ENCODE assay signal across 17 cellular contexts in genomic region chr14:90628825-90629224, GRCh38.
DNase-seq lines count a peak whose midpoint lies in the region; ATAC-seq and TF ChIP-seq lines count a peak whose summit lies in the region.
"Had no signal": no experiment of that assay in that cellular context is flagged by ENCODE, and none has a peak within 500 bp of the region (broad histone marks: within the 10 kb centered on the region; RNA-seq: fewer than 3 reads in every experiment).

No MANE protein-coding gene starts in this region.

- no peaks in the 10 kb centered on the region for H3K27me3 ChIP-seq in KMS-11 (ENCODE audit: insufficient read depth, low read depth)
- no peaks in the 10 kb centered on the region for H3K27me3 ChIP-seq in right atrium auricular region
- H3K27me3 ChIP-seq in gastrocnemius medialis = no peaks in the 10 kb centered on the region
- H3K27me3 ChIP-seq in vagina = no peaks in the 10 kb centered on the region
- H3K27me3 ChIP-seq in A673 (replicated peaks; ENCODE audit: insufficient read depth, low read depth, low read length, poor library complexity) = no peaks in the 10 kb centered on the region

- DNase-seq in cerebellar cortex (ENCODE audit: low spot score) (peak; percentile 83), right atrium auricular region (ENCODE audit: low spot score) (no peak), gastrocnemius medialis (peak in 1 of 2 donors; percentile 66), vagina (ENCODE audit: extremely low spot score in 2 of 2) (no peak), A673 (ENCODE audit: low spot score) (no peak)
- DNase-seq in activated CD4-positive, alpha-beta T cell treated with anti-CD3 and anti-CD28 coated beads for 4 hours = no peak
- DNase-seq in stimulated activated effector memory CD8-positive, alpha-beta T cell treated with anti-CD3 and anti-CD28 coated beads, Interleukin-12 subunit alpha, Interleukin-12 subunit beta, amount 100 ng/mL, for 72 hours (ENCODE audit: low spot score in 2 of 2) = no peak
- DNase-seq: activated CD4-positive, alpha-beta T cell treated with anti-CD3 and anti-CD28 coated beads, Interleukin-2, amount 10 ng/mL, durations not matched to agents 24 days and 14 days; CD8-positive, alpha-beta memory T cell; central memory CD4-positive, alpha-beta T cell; DND-41; effector memory CD8-positive, alpha-beta T cell; RPMI8226 had no signal

- no TSS peak for BruUV-seq in A673 (replicated peaks; lab: Mats Ljungman, UMichigan)

- H3K4me1 Mint-ChIP-seq in stimulated activated effector memory CD8-positive, alpha-beta T cell treated with anti-CD3 and anti-CD28 coated beads, Interleukin-12 subunit alpha, Interleukin-12 subunit beta, amount 100 ng/mL, for 72 hours = no peaks in the 10 kb centered on the region
- H3K4me1 Mint-ChIP-seq: CD8-positive, alpha-beta memory T cell had no signal

- TF ChIP-seq POLR2A in gastrocnemius medialis (IDR thresholded peaks at IDR 0.05) = no peak
- TF ChIP-seq POLR2A in vagina (IDR thresholded peaks at IDR 0.05) = no peak

- POLR2A ChIA-PET in A673 (lab: Charles Lee; ENCODE audit: low non-redundant PET) = no interaction called here

- ATAC-seq in gastrocnemius medialis = no peak
- no peak for ATAC-seq in stimulated activated effector memory CD8-positive, alpha-beta T cell treated with anti-CD3 and anti-CD28 coated beads, Interleukin-12 subunit alpha, Interleukin-12 subunit beta, amount 100 ng/mL, for 72 hours
- ATAC-seq: effector memory CD8-positive, alpha-beta T cell; K562; natural killer cell treated with Interleukin-12 subunit alpha and Interleukin-12 subunit beta and Interleukin-15 and Interleukin-18, amount 100 ng/mL, for 72 hours had no signal

- H2AFZ ChIP-seq in KMS-11 (ENCODE audit: low read depth) = no peak overlapping the region

- no peaks in the 10 kb centered on the region for H3K9me3 Mint-ChIP-seq in stimulated activated effector memory CD8-positive, alpha-beta T cell treated with anti-CD3 and anti-CD28 coated beads, Interleukin-12 subunit alpha, Interleukin-12 subunit beta, amount 100 ng/mL, for 72 hours
- H3K9me3 Mint-ChIP-seq: activated CD4-positive, alpha-beta T cell treated with anti-CD3 and anti-CD28 coated beads, Interleukin-2, amount 10 ng/mL, durations not matched to agents 24 days and 14 days; CD8-positive, alpha-beta memory T cell; effector memory CD8-positive, alpha-beta T cell; memory B cell; natural killer cell treated with Interleukin-12 subunit alpha and Interleukin-12 subunit beta and Interleukin-15 and Interleukin-18, amount 100 ng/mL, for 72 hours had no signal

- H3K4me3 ChIP-seq in KMS-11 (IDR thresholded peaks at IDR 0.05; ENCODE audit: insufficient read depth, low read depth, low read length) = no peak overlapping the region
- H3K4me3 ChIP-seq in right atrium auricular region = no peak overlapping the region
- H3K4me3 ChIP-seq in gastrocnemius medialis = no peak overlapping the region
- H3K4me3 ChIP-seq in vagina = no peak overlapping the region
- no peak overlapping the region for H3K4me3 ChIP-seq in A673 (ENCODE audit: low read depth, low read length, poor library complexity, severe bottlenecking)
- H3K4me3 ChIP-seq: K562 had no signal

- H3K4me2 ChIP-seq in KMS-11 = peak overlapping the region; percentile 42; the same call in 1 of the 2 replicates

- TF ChIP-seq CTCF in KMS-11 (conservative IDR thresholded peaks at IDR 0.05; ENCODE audit: low read depth, low read length) = no peak
- TF ChIP-seq CTCF in right atrium auricular region (IDR thresholded peaks at IDR 0.05) = no peak
- TF ChIP-seq CTCF in gastrocnemius medialis (IDR thresholded peaks at IDR 0.05 in 4 of 5, conservative IDR thresholded peaks at IDR 0.05 in 1 of 5) = no peak
- TF ChIP-seq CTCF in vagina (IDR thresholded peaks at IDR 0.05) = no peak
- no peak for TF ChIP-seq CTCF in A673 (conservative IDR thresholded peaks at IDR 0.05; ENCODE audit: low read depth, low read length)

- no peak overlapping the region for H3K9ac ChIP-seq in KMS-11

- no peak overlapping the region for H3K4me3 Mint-ChIP-seq in stimulated activated effector memory CD8-positive, alpha-beta T cell treated with anti-CD3 and anti-CD28 coated beads, Interleukin-12 subunit alpha, Interleukin-12 subunit beta, amount 100 ng/mL, for 72 hours
- H3K4me3 Mint-ChIP-seq: activated CD4-positive, alpha-beta T cell treated with anti-CD3 and anti-CD28 coated beads, Interleukin-2, amount 10 ng/mL, durations not matched to agents 24 days and 14 days; CD8-positive, alpha-beta memory T cell; effector memory CD8-positive, alpha-beta T cell; memory B cell; natural killer cell treated with Interleukin-12 subunit alpha and Interleukin-12 subunit beta and Interleukin-15 and Interleukin-18, amount 100 ng/mL, for 72 hours had no signal

- H3K9me3 ChIP-seq in right atrium auricular region (no peaks in the 10 kb centered on the region), gastrocnemius medialis (no peaks in the 10 kb centered on the region), vagina (no peaks in the 10 kb centered on the region), A673 (ENCODE audit: low read depth, low read length, poor library complexity, severe bottlenecking) (no peaks in the 10 kb centered on the region)

- H3K27ac ChIP-seq in KMS-11 (no peak overlapping the region), right atrium auricular region (peak overlapping the region; percentile 74 to 79), gastrocnemius medialis (peak overlapping the region; percentile 89 to 96 (median 94)), vagina (no peak overlapping the region), A673 (ENCODE audit: low read depth, low read length, poor library complexity, severe bottlenecking) (no peak overlapping the region)

- CTCF ChIA-PET in A673 (lab: Charles Lee) = no interaction called here

- no peaks in the 10 kb centered on the region for H3K79me2 ChIP-seq in KMS-11 (ENCODE audit: insufficient read depth, low read depth)

- no peaks in the 10 kb centered on the region for H3K36me3 ChIP-seq in KMS-11 (ENCODE audit: insufficient read depth)
- H3K36me3 ChIP-seq in right atrium auricular region = no peaks in the 10 kb centered on the region
- H3K36me3 ChIP-seq in gastrocnemius medialis = no peaks in the 10 kb centered on the region
- H3K36me3 ChIP-seq in vagina = no peaks in the 10 kb centered on the region
- H3K36me3 ChIP-seq in A673 (ENCODE audit: insufficient read depth, low read length, poor library complexity, severe bottlenecking) = no peaks in the 10 kb centered on the region

- H3K4me1 ChIP-seq in KMS-11 (ENCODE audit: low read depth, poor library complexity, severe bottlenecking) (peaks cover 42% of the 10 kb centered on the region), right atrium auricular region (peaks cover 0 to 61% of the 10 kb centered on the region in 2 donors), gastrocnemius medialis (peaks cover 54 to 73% of the 10 kb centered on the region in 2 donors), vagina (peaks cover 19% of the 10 kb centered on the region), A673 (ENCODE audit: insufficient read depth, low read length, poor library complexity, severe bottlenecking) (no peaks in the 10 kb centered on the region)

- no peak overlapping the region for H3K27ac Mint-ChIP-seq in stimulated activated effector memory CD8-positive, alpha-beta T cell treated with anti-CD3 and anti-CD28 coated beads, Interleukin-12 subunit alpha, Interleukin-12 subunit beta, amount 100 ng/mL, for 72 hours
- H3K27ac Mint-ChIP-seq: activated CD4-positive, alpha-beta T cell treated with anti-CD3 and anti-CD28 coated beads, Interleukin-2, amount 10 ng/mL, durations not matched to agents 24 days and 14 days; CD8-positive, alpha-beta memory T cell; effector memory CD8-positive, alpha-beta T cell; memory B cell; natural killer cell treated with Interleukin-12 subunit alpha and Interleukin-12 subunit beta and Interleukin-15 and Interleukin-18, amount 100 ng/mL, for 72 hours had no signal

- in situ Hi-C loops in gastrocnemius medialis (cut with MboI; ENCODE audit: low sequenced_read_pairs in 4 of 4) = loop anchor here in 2 of 4 donors (5.0 to 10.0 kb wide), 2 partner anchors 46 to 48 kb away; no protein-coding TSS in a partner anchor

- intact Hi-C loops in gastrocnemius medialis (cut with DNase I; ENCODE audit: low total_unique reads) = loop anchor here (5.0 kb wide), 2 partner anchors 128 to 247 kb away; no protein-coding TSS in a partner anchor
- intact Hi-C loops in vagina (cut with DNase I) = no loop called here
- intact Hi-C loops in A673 (cut with micrococcal nuclease; ENCODE audit: unreplicated experiment) = no loop called here

- no peaks in the 10 kb centered on the region for H4K20me1 ChIP-seq in KMS-11 (ENCODE audit: insufficient read depth)

- no peaks in the 10 kb centered on the region for H3K36me3 Mint-ChIP-seq in stimulated activated effector memory CD8-positive, alpha-beta T cell treated with anti-CD3 and anti-CD28 coated beads, Interleukin-12 subunit alpha, Interleukin-12 subunit beta, amount 100 ng/mL, for 72 hours
- H3K36me3 Mint-ChIP-seq: CD8-positive, alpha-beta memory T cell; memory B cell; natural killer cell treated with Interleukin-12 subunit alpha and Interleukin-12 subunit beta and Interleukin-15 and Interleukin-18, amount 100 ng/mL, for 72 hours had no signal

Comparison
In these comparisons a context has a peak if more than half of its experiments do, and no peak if none do; other contexts are left out.
1. H3K27ac ChIP-seq: peak in right atrium auricular region (2 of 2) and gastrocnemius medialis (4 of 4); none in KMS-11 (single experiment), vagina (single experiment) and A673 (single experiment).